8 cellular contexts compared by ENCODE assay signal in the genomic region with DNA sequence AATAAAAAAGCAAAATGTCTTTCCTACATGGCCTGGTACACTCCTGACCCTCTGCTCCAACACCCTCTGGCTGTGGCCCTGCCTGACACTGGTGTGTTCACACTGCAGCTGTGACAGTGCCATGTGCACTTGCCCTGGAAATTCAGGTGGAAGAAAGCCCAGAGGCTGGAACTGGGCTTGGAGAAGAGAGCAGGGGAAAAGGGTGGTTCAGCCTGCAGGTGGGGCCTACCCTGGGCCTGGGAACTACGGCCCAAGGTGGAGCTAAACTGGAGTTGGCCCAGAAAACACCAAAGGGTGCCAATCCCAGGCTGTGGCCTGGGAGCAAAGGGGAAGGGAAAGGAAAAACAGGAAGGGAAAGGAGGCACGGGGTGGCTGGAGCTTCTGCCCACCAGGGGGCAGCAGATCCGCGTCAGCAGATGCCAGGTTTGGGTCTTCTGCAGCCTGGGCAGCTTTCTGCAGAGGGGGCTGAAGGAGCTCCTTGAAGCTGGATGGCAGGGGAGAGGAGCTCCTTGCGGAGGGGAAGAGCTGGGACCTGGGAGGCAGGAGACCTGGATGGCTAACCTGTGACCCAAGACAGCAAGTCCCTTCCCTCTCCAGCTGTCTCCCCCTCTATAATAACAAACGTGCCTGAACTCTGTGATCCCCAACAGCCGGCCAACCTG. TPM values are rescaled to one million over a fixed set of nuclear protein-coding genes. Genes with fewer than 3 reads are reported as not detected.
DNase-seq lines count a peak whose midpoint lies in the region; ATAC-seq and TF ChIP-seq lines count a peak whose summit lies in the region.

No MANE protein-coding gene starts in this region.

- peak; percentile 8 for TF ChIP-seq POLR2A in GM18951 (IDR thresholded peaks at IDR 0.05; ENCODE audit: extremely low read depth, insufficient read depth, insufficient read length)
- no peak for TF ChIP-seq POLR2A in erythroblast (IDR thresholded peaks at IDR 0.05; ENCODE audit: low read length)

- peak overlapping the region; percentile 48 for H3K27ac ChIP-seq in C4-2B

- no peak for ATAC-seq in stimulated activated naive CD8-positive, alpha-beta T cell treated with anti-CD3 and anti-CD28 coated beads, Interleukin-15, Interleukin-2, amounts not matched to agents 100 U/mL and 50 U/mL, for 24 hours

- peak; percentile 95 for TF ChIP-seq CTCF in C4-2B (conservative IDR thresholded peaks at IDR 0.05)

- in situ Hi-C loops in GM18951 (cut with MboI; ENCODE audit: low sequenced_read_pairs, unreplicated experiment): no loop called here

- DNase-seq in NOMO-1 (lab: John Stamatoyannopoulos, UW; ENCODE audit: unreplicated experiment in 2 of 2): peak; percentile 29 to 30
- DNase-seq in activated T-cell treated with anti-CD3 and anti-CD28 coated beads for 4 hours: peak; percentile 65
- DNase-seq in erythroblast (lab: John Stamatoyannopoulos, UW): peak; percentile 63 to 82
- peak; percentile 67 for DNase-seq in myocyte (ENCODE audit: low read depth)
- peak; percentile 81 for DNase-seq in stimulated activated naive CD8-positive, alpha-beta T cell treated with anti-CD3 and anti-CD28 coated beads, Interleukin-15, Interleukin-2, amounts not matched to agents 100 U/mL and 50 U/mL, for 24 hours
- DNase-seq in NCI-H187 treated with DMSO at 0.1 percent for 48 hours (lab: John Stamatoyannopoulos, UW): no peak

RNA-seq across cellular contexts. Expression of gene CTCF, which starts 15.4 kb away (rescaled TPM):
- total RNA-seq in myocyte: 27.9 and 35.7 TPM in 2 replicates
- 20.0 TPM for polyA plus RNA-seq in myocyte (2012)

RNA-seq across cellular contexts. Expression of gene RIPOR1, which starts 18.3 kb away (rescaled TPM):
- total RNA-seq in myocyte: 32.4 and 37.8 TPM in 2 replicates
- 66.9 TPM for polyA plus RNA-seq in myocyte (2012)
